ENCODE assay signal across 17 cellular contexts in the genomic region with DNA sequence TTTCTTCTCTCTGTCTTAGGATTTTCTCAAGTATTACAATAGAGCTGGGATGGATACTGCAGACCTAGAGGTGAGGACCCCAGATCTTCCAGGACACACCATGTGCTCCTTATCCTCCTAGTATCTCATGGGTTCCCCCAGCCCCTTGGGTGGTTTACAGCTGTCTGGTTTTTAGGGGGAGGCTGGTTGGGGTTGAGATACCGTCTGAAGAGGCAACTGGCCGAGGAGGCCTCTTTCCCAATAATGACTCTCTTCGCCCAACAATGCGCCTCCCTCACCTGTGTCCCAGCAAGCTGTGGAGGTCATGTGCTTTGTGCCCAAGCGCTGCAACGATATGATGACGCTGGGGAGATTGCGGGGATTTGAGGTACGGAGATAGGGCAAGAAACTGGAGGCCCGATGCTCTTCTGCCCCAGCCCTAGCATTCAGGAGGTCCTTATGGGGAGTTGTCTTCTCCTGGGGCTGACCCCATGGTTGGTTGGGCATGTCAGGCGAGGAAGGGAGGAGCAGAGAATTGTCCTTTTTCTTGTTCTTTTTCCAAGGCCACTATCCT. TPM values are rescaled to one million over a fixed set of nuclear protein-coding genes. Genes with fewer than 3 reads are reported as not detected.
A peak's percentile ranks its signal among the peaks of the same experiment; 100 is the strongest.
DNase-seq lines count a peak whose midpoint lies in the region; ATAC-seq and TF ChIP-seq lines count a peak whose summit lies in the region.
"Had no signal": no experiment of that assay in that cellular context is flagged by ENCODE, and none has a peak within 500 bp of the region (broad histone marks: within the 10 kb centered on the region; RNA-seq: fewer than 3 reads in every experiment).

No MANE protein-coding gene starts in this region.

- H3K27ac ChIP-seq in BLaER1 (peak overlapping the region; percentile 94), esophagus muscularis mucosa (replicated peaks in 1 of 4) (peak overlapping the region in 3 of 4 donors; percentile 95 to 99 (median 95))

- peaks cover 9% of the 10 kb centered on the region for H4K20me1 ChIP-seq in BLaER1

- H3K9me3 Mint-ChIP-seq in IgD-negative memory B cell (no peaks in the 10 kb centered on the region), neural crest cell (no peaks in the 10 kb centered on the region)
- H3K9me3 Mint-ChIP-seq: H9 had no signal

- intact Hi-C loops in esophagus muscularis mucosa (cut with DNase I): no loop called here

- peaks cover 48% of the 10 kb centered on the region for H3K27me3 ChIP-seq in BLaER1
- H3K27me3 ChIP-seq in esophagus muscularis mucosa: peaks cover 0 to 21% (median 0%) of the 10 kb centered on the region in 4 donors

- peak overlapping the region; percentile 94 for H3K4me2 ChIP-seq in BLaER1

- H3K36me3 Mint-ChIP-seq in IgD-negative memory B cell (no peaks in the 10 kb centered on the region), neural crest cell (ENCODE audit: low read depth) (peaks cover 28% of the 10 kb centered on the region)

- peaks cover 38% of the 10 kb centered on the region for H3K27me3 Mint-ChIP-seq in IgD-negative memory B cell
- H3K27me3 Mint-ChIP-seq in neural crest cell (ENCODE audit: low read depth): peaks cover 33% of the 10 kb centered on the region

- H3K4me1 ChIP-seq in BLaER1 (peaks cover 68% of the 10 kb centered on the region), esophagus muscularis mucosa (peaks cover 42 to 75% (median 68%) of the 10 kb centered on the region in 4 donors)

- H3K36me3 ChIP-seq in BLaER1 (peaks cover 25% of the 10 kb centered on the region; the same call in 1 of the 2 replicates), esophagus muscularis mucosa (peaks cover 9 to 47% (median 24%) of the 10 kb centered on the region in 4 donors)

- 75% methylated on average over 11 of the region's 11 CpGs for WGBS in esophagus muscularis mucosa

- H3K4me3 ChIP-seq in BLaER1 (peak overlapping the region; percentile 46), esophagus muscularis mucosa (no peak overlapping the region)

- no peak for TF ChIP-seq POLR2A in esophagus muscularis mucosa (IDR thresholded peaks at IDR 0.05; ENCODE audit: low read depth)

- no peak for DNase-seq in esophagus muscularis mucosa (ENCODE audit: extremely low spot score)
- DNase-seq in neural crest cell (ENCODE audit: low read depth, low spot score): no peak
- DNase-seq in NCI-H1930 (lab: John Stamatoyannopoulos, UW): no peak
- DNase-seq in AG20443 (ENCODE audit: low spot score): no peak
- no peak for DNase-seq in DMS53 treated with DMSO at 0.1 percent for 48 hours (lab: John Stamatoyannopoulos, UW; ENCODE audit: unreplicated experiment)
- DNase-seq: DMS79 treated with DMSO at 0.1 percent for 48 hours, NCI-H1092, NCI-H146, NCI-H2081, NCI-H774, PC-3, SIG-M5 had no signal

- H3K4me3 Mint-ChIP-seq in IgD-negative memory B cell (peak overlapping the region in 3 of 4 donors; percentile 60 to 89 (median 87)), neural crest cell (peak overlapping the region; percentile 54)

- H3K4me1 Mint-ChIP-seq in IgD-negative memory B cell (peaks cover 34 to 42% (median 35%) of the 10 kb centered on the region in 3 donors), neural crest cell (peaks cover 21% of the 10 kb centered on the region)

- peak overlapping the region; percentile 75 for H3K9ac ChIP-seq in BLaER1

- H3K27ac Mint-ChIP-seq in IgD-negative memory B cell (peak overlapping the region in 2 of 3 donors; percentile 74 to 83), neural crest cell (ENCODE audit: unreplicated experiment) (no peak overlapping the region)
- H3K27ac Mint-ChIP-seq: CD14-positive monocyte, H9 had no signal

- H3K9me3 ChIP-seq in BLaER1 (peaks cover 13% of the 10 kb centered on the region; the same call in 1 of the 2 replicates), esophagus muscularis mucosa (no peaks in the 10 kb centered on the region)

- no peak for ATAC-seq in HG03139 (IDR thresholded peaks at IDR 0.05; ENCODE audit: unreplicated experiment)
- ATAC-seq: PC-3 had no signal

- no peak for TF ChIP-seq EP300 in esophagus muscularis mucosa (IDR thresholded peaks at IDR 0.05)

- TF ChIP-seq CTCF in esophagus muscularis mucosa (IDR thresholded peaks at IDR 0.05) (no peak), neural crest cell (conservative IDR thresholded peaks at IDR 0.05) (no peak)

RNA-seq across cellular contexts. Expression of a gene that starts 3.8 kb away (rescaled TPM):
- not detected for polyA plus RNA-seq in IgD-negative memory B cell
- total RNA-seq in esophagus muscularis mucosa: 100 to 1,000 TPM in 3 of 4 donors, 10 to 100 TPM in 1; 77.7 to 133 (median 111) TPM
- 41.2 and 43.8 TPM in 2 replicates for total RNA-seq in neural crest cell
- polyA plus RNA-seq: CD14-positive monocyte had no signal

RNA-seq across cellular contexts. Expression of a gene that starts 10.4 kb away (rescaled TPM):
- 0.91 TPM for polyA plus RNA-seq in IgD-negative memory B cell
- total RNA-seq in esophagus muscularis mucosa (10 to 100 TPM; 39.0 to 68.6 (median 46.8) TPM), neural crest cell (74.7 and 75.6 TPM in 2 replicates)

RNA-seq across cellular contexts. Expression of a gene that starts 18.0 kb away (rescaled TPM):
- not detected for polyA plus RNA-seq in IgD-negative memory B cell
- total RNA-seq in esophagus muscularis mucosa (10 to 100 TPM in 2 of 4 donors, 1 to 10 TPM in 2; 2.8 to 10.9 (median 7.3) TPM), neural crest cell (18.6 and 19.5 TPM in 2 replicates)
- polyA plus RNA-seq: CD14-positive monocyte had no signal

RNA-seq across cellular contexts. Expression of a gene that starts 24.0 kb away (rescaled TPM):
- polyA plus RNA-seq in IgD-negative memory B cell: 15.5 TPM
- total RNA-seq in esophagus muscularis mucosa: 10 to 100 TPM; 22.7 to 30.7 (median 29.0) TPM
- 15.9 and 17.3 TPM in 2 replicates for total RNA-seq in neural crest cell
